9 cellular contexts compared by ENCODE assay signal in genomic region chr19:35776102-35776788, GRCh38. TPM values are rescaled to one million over a fixed set of nuclear protein-coding genes. Genes with fewer than 3 reads are reported as not detected.
DNase-seq lines count a peak whose midpoint lies in the region; ATAC-seq and TF ChIP-seq lines count a peak whose summit lies in the region.
"Had no signal": no experiment of that assay in that cellular context is flagged by ENCODE, and none has a peak within 500 bp of the region (broad histone marks: within the 10 kb centered on the region; RNA-seq: fewer than 3 reads in every experiment).

No MANE protein-coding gene starts in this region.

- peak overlapping the region; percentile 75 for H3K4me3 Mint-ChIP-seq in activated CD4-positive, alpha-beta T cell treated with anti-CD3 and anti-CD28 coated beads for 36 hours
- H3K4me3 Mint-ChIP-seq in activated CD8-positive, alpha-beta T cell treated with anti-CD3 and anti-CD28 coated beads for 36 hours, result peak overlapping the region; percentile 72
- H3K4me3 Mint-ChIP-seq in immature natural killer cell, result peak overlapping the region; percentile 58 to 89 (median 73)

- no peak for DNase-seq in activated CD4-positive, alpha-beta T cell treated with anti-CD3 and anti-CD28 coated beads for 36 hours
- no peak for DNase-seq in activated CD4-positive, alpha-beta T cell treated with anti-CD3 and anti-CD28 coated beads for 1 hour
- DNase-seq in activated CD8-positive, alpha-beta T cell treated with anti-CD3 and anti-CD28 coated beads for 36 hours, result no peak
- DNase-seq in immature natural killer cell (no peak), superior temporal gyrus (ENCODE audit: extremely low spot score) (peak; percentile 35), omental fat pad (ENCODE audit: low spot score) (no peak), DMS79 treated with DMSO at 0.1 percent for 48 hours (lab: John Stamatoyannopoulos, UW) (no peak)
- no peak for DNase-seq in activated CD4-positive, CD25-positive, alpha-beta regulatory T cell (lab: John Stamatoyannopoulos, UW)

- ATAC-seq in activated CD4-positive, alpha-beta T cell treated with anti-CD3 and anti-CD28 coated beads for 36 hours, result no peak
- ATAC-seq in activated CD8-positive, alpha-beta T cell treated with anti-CD3 and anti-CD28 coated beads for 36 hours, result no peak
- ATAC-seq in omental fat pad (ENCODE audit: low FRiP score), result no peak

- no peaks in the 10 kb centered on the region for H3K9me3 Mint-ChIP-seq in activated CD4-positive, alpha-beta T cell treated with anti-CD3 and anti-CD28 coated beads for 36 hours (ENCODE audit: low read depth)
- no peaks in the 10 kb centered on the region for H3K9me3 Mint-ChIP-seq in activated CD8-positive, alpha-beta T cell treated with anti-CD3 and anti-CD28 coated beads for 36 hours
- no peaks in the 10 kb centered on the region for H3K9me3 Mint-ChIP-seq in immature natural killer cell

- CTCF ChIA-PET in activated CD4-positive, alpha-beta T cell treated with anti-CD3 and anti-CD28 coated beads for 36 hours (lab: Charles Lee), result no interaction called here
- CTCF ChIA-PET in activated CD8-positive, alpha-beta T cell treated with anti-CD3 and anti-CD28 coated beads for 36 hours (lab: Charles Lee), result no interaction called here

- H3K36me3 Mint-ChIP-seq in activated CD4-positive, alpha-beta T cell treated with anti-CD3 and anti-CD28 coated beads for 36 hours (ENCODE audit: low read depth), result peaks cover 4% of the 10 kb centered on the region
- H3K36me3 Mint-ChIP-seq in activated CD8-positive, alpha-beta T cell treated with anti-CD3 and anti-CD28 coated beads for 36 hours (ENCODE audit: low read depth), result no peaks in the 10 kb centered on the region
- H3K36me3 Mint-ChIP-seq in immature natural killer cell, result peaks cover 0 to 5% (median 4%) of the 10 kb centered on the region in 3 donors

- H3K4me1 Mint-ChIP-seq in activated CD4-positive, alpha-beta T cell treated with anti-CD3 and anti-CD28 coated beads for 36 hours, result peaks cover 12% of the 10 kb centered on the region
- H3K4me1 Mint-ChIP-seq in activated CD8-positive, alpha-beta T cell treated with anti-CD3 and anti-CD28 coated beads for 36 hours (ENCODE audit: low read depth), result peaks cover 10% of the 10 kb centered on the region
- H3K4me1 Mint-ChIP-seq in immature natural killer cell, result peaks cover 14 to 25% of the 10 kb centered on the region in 2 donors

- H3K27me3 Mint-ChIP-seq in activated CD4-positive, alpha-beta T cell treated with anti-CD3 and anti-CD28 coated beads for 36 hours, result no peaks in the 10 kb centered on the region
- no peaks in the 10 kb centered on the region for H3K27me3 Mint-ChIP-seq in activated CD8-positive, alpha-beta T cell treated with anti-CD3 and anti-CD28 coated beads for 36 hours
- H3K27me3 Mint-ChIP-seq in immature natural killer cell (ENCODE audit: low read depth in 3 of 3), result peaks cover 0 to 4% (median 2%) of the 10 kb centered on the region in 3 donors

- TF ChIP-seq CTCF in activated CD8-positive, alpha-beta T cell treated with anti-CD3 and anti-CD28 coated beads for 36 hours (IDR thresholded peaks at IDR 0.05), result no peak
- no peak for TF ChIP-seq CTCF in omental fat pad (IDR thresholded peaks at IDR 0.05)

- POLR2A ChIA-PET in activated CD4-positive, alpha-beta T cell treated with anti-CD3 and anti-CD28 coated beads for 36 hours (lab: Charles Lee), result no interaction called here
- POLR2A ChIA-PET in activated CD8-positive, alpha-beta T cell treated with anti-CD3 and anti-CD28 coated beads for 36 hours (lab: Charles Lee), result interaction anchor here (0.9 to 1.3 kb wide), 5 partner anchors 13 to 94 kb away, joined by 3 to 4 read pairs (median 3); no protein-coding TSS in a partner anchor

- H3K27ac Mint-ChIP-seq in activated CD4-positive, alpha-beta T cell treated with anti-CD3 and anti-CD28 coated beads for 36 hours, result no peak overlapping the region
- peak overlapping the region; percentile 59 for H3K27ac Mint-ChIP-seq in activated CD8-positive, alpha-beta T cell treated with anti-CD3 and anti-CD28 coated beads for 36 hours
- H3K27ac Mint-ChIP-seq in immature natural killer cell, result peak overlapping the region in 3 of 6 donors; percentile 11 to 64 (median 32)

- intact Hi-C loops in activated CD4-positive, alpha-beta T cell treated with anti-CD3 and anti-CD28 coated beads for 36 hours (cut with DNase I, micrococcal nuclease), result no loop called here
- intact Hi-C loops in activated CD8-positive, alpha-beta T cell treated with anti-CD3 and anti-CD28 coated beads for 36 hours (cut with micrococcal nuclease), result no loop called here

RNA-seq across cellular contexts. Expression of gene ARHGAP33, which starts 0.9 kb away (rescaled TPM):
- 10 to 100 TPM; 27.8 to 35.2 TPM for total RNA-seq in activated CD4-positive, alpha-beta T cell treated with anti-CD3 and anti-CD28 coated beads for 36 hours
- total RNA-seq in activated CD8-positive, alpha-beta T cell treated with anti-CD3 and anti-CD28 coated beads for 36 hours, result 10 to 100 TPM; 27.1 to 29.8 TPM
- under 1 TPM in 1 of 3 donors, not detected in 2; 0.37 TPM for polyA plus RNA-seq in immature natural killer cell
- 1 to 10 TPM in 3 of 4 donors, under 1 TPM in 1; 0.84 to 9.1 (median 2.5) TPM for total RNA-seq in omental fat pad

RNA-seq across cellular contexts. Expression of gene PROSER3, which starts 18.3 kb away (rescaled TPM):
- 10 to 100 TPM; 39.8 to 62.8 TPM for total RNA-seq in activated CD4-positive, alpha-beta T cell treated with anti-CD3 and anti-CD28 coated beads for 36 hours
- total RNA-seq in activated CD8-positive, alpha-beta T cell treated with anti-CD3 and anti-CD28 coated beads for 36 hours, result 10 to 100 TPM; 40.7 to 41.1 TPM
- 1 to 10 TPM; 1.2 to 7.8 (median 2.2) TPM for polyA plus RNA-seq in immature natural killer cell
- total RNA-seq in omental fat pad, result 1 to 10 TPM; 3.7 to 7.5 (median 5.3) TPM

RNA-seq across cellular contexts. Expression of gene HSPB6, which starts 19.4 kb away (rescaled TPM):
- under 1 TPM; 0.53 to 0.93 TPM for total RNA-seq in activated CD4-positive, alpha-beta T cell treated with anti-CD3 and anti-CD28 coated beads for 36 hours
- total RNA-seq in activated CD8-positive, alpha-beta T cell treated with anti-CD3 and anti-CD28 coated beads for 36 hours, result under 1 TPM; 0.85 to 0.95 TPM
- not detected for polyA plus RNA-seq in immature natural killer cell
- 100 to 1,000 TPM; 107 to 203 (median 128) TPM for total RNA-seq in omental fat pad
- total RNA-seq: RPMI7951 had no signal

RNA-seq across cellular contexts. Expression of gene LIN37, which starts 27.9 kb away (rescaled TPM):
- 10 to 100 TPM in 1 of 2 experiments, 1 to 10 TPM in 1; 8.4 to 12.7 TPM for total RNA-seq in activated CD4-positive, alpha-beta T cell treated with anti-CD3 and anti-CD28 coated beads for 36 hours
- 1 to 10 TPM; 4.5 to 7.8 TPM for total RNA-seq in activated CD8-positive, alpha-beta T cell treated with anti-CD3 and anti-CD28 coated beads for 36 hours
- polyA plus RNA-seq in immature natural killer cell, result 10 to 100 TPM in 2 of 3 donors, 1 to 10 TPM in 1; 9.7 to 15.2 (median 12.6) TPM
- total RNA-seq in omental fat pad, result 10 to 100 TPM; 11.3 to 18.3 (median 15.6) TPM

RNA-seq across cellular contexts. Expression of gene PSENEN, which starts 30.8 kb away (rescaled TPM):
- 10 to 100 TPM; 36.0 to 37.9 TPM for total RNA-seq in activated CD4-positive, alpha-beta T cell treated with anti-CD3 and anti-CD28 coated beads for 36 hours
- 10 to 100 TPM; 37.2 to 41.3 TPM for total RNA-seq in activated CD8-positive, alpha-beta T cell treated with anti-CD3 and anti-CD28 coated beads for 36 hours
- 100 to 1,000 TPM; 127 to 149 (median 129) TPM for polyA plus RNA-seq in immature natural killer cell
- total RNA-seq in omental fat pad, result 10 to 100 TPM; 28.1 to 58.6 (median 37.9) TPM

Comparison
In these comparisons a context has a peak if more than half of its experiments do, and no peak if none do; other contexts are left out.
1. RNA of gene PROSER3, which starts 18.3 kb away (total RNA-seq): 39.8 to 62.8 TPM in activated CD4-positive, alpha-beta T cell treated with anti-CD3 and anti-CD28 coated beads for 36 hours and 40.7 to 41.1 TPM in activated CD8-positive, alpha-beta T cell treated with anti-CD3 and anti-CD28 coated beads for 36 hours; 3.7 to 7.5 TPM in omental fat pad; every median in the first group is over 4 times any median in the second.
2. RNA of gene HSPB6, which starts 19.4 kb away (total RNA-seq): 107 to 203 TPM in omental fat pad; 0.85 to 0.95 TPM in activated CD8-positive, alpha-beta T cell treated with anti-CD3 and anti-CD28 coated beads for 36 hours and 0.53 to 0.93 TPM in activated CD4-positive, alpha-beta T cell treated with anti-CD3 and anti-CD28 coated beads for 36 hours; every median in the first group is over 10 times any median in the second.
3. Peak in every context shown above with its lines, with median percentiles within 50 percentile points of each other: H3K4me3 Mint-ChIP-seq.